Comparison of ENCODE assay signal across 18 cellular contexts in genomic region chr11:39304586-39304985, GRCh38.
"Had no signal": no experiment of that assay in that cellular context is flagged by ENCODE, and none has a peak within 500 bp of the region (broad histone marks: within the 10 kb centered on the region; RNA-seq: fewer than 3 reads in every experiment).

No MANE protein-coding gene starts in this region.

- H3K27me3 ChIP-seq: dorsolateral prefrontal cortex, heart left ventricle, sigmoid colon, testis, tibial nerve had no signal

- H3K4me1 ChIP-seq: sigmoid colon, testis, tibial nerve had no signal

- H3K9me3 ChIP-seq: sigmoid colon, testis had no signal

- DNase-seq: cortex of kidney; dorsolateral prefrontal cortex; effector CD8-positive, alpha-beta T cell; foreskin melanocyte; heart left ventricle; hippocampal formation; kidney glomerular epithelial cell; natural killer cell; posterior cingulate gyrus; sigmoid colon; stimulated activated CD4-positive, alpha-beta T cell treated with anti-CD3 and anti-CD28 coated beads, Interleukin-2, amount 100 ng/mL, for 24 hours; stimulated activated CD4-positive, alpha-beta T cell treated with anti-CD3 and anti-CD28 coated beads, Interleukin-4, amount 100 ng/mL, for 4 hours; stimulated activated naive B cell treated with anti-CD40 and anti-IgM and Interleukin-4, amounts not matched to agents 10 μg/mL and 1 μg/mL and 100 μg/mL, for 72 hours; stimulated activated naive CD8-positive, alpha-beta T cell treated with anti-CD3 and anti-CD28 coated beads, Interleukin-15, amount 100 ng/mL, for 72 hours; testis had no signal

- ATAC-seq: heart left ventricle; left lobe of liver; natural killer cell; stimulated activated naive B cell treated with anti-CD40 and anti-IgM and Interleukin-4, amounts not matched to agents 10 μg/mL and 1 μg/mL and 100 μg/mL, for 72 hours; stimulated activated naive CD8-positive, alpha-beta T cell treated with anti-CD3 and anti-CD28 coated beads, Interleukin-15, amount 100 ng/mL, for 72 hours had no signal

- H3K36me3 ChIP-seq: heart left ventricle, sigmoid colon, tibial nerve had no signal

- H3K4me3 ChIP-seq: dorsolateral prefrontal cortex, heart left ventricle, sigmoid colon, skin epidermis, testis, tibial nerve had no signal

- H3K27ac ChIP-seq: heart left ventricle, sigmoid colon, skin epidermis, testis, tibial nerve had no signal
